In the genomic region with DNA sequence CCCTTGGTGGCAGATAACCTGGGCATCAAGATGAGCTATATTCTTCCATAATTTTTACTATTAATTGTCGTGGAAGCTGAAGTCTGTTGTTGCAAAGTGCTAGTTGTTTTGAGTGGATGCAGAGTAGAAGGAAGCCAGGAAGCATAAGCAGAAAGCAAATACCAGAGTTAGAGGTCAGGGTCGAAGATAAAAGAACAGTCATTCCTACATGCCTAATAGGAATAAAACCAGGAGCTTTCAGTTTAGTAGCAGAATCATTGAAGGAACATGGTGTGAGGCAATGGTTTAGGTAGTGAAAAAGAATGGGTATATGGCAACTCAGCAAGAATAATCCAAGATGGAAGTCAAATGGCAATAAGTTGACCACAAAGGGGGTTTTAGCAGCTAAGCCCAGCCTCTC, we compare ENCODE assay signal across 25 cellular contexts.
DNase-seq lines count a peak whose midpoint lies in the region; ATAC-seq, FAIRE-seq and TF ChIP-seq lines count a peak whose summit lies in the region.
"Had no signal": no experiment of that assay in that cellular context is flagged by ENCODE, and none has a peak within 500 bp of the region (broad histone marks: within the 10 kb centered on the region; RNA-seq: fewer than 3 reads in every experiment).

No MANE protein-coding gene starts in this region.

- CTCF ChIA-PET in HepG2 (lab: Yijun Ruan, JAX; ENCODE audit: low intra/inter-chr PET ratio, low total read pairs) = no interaction called here

- DNase-seq in HepG2 (ENCODE audit: low spot score) (peak; percentile 38), right lobe of liver (no peak), astrocyte (ENCODE audit: low read depth) (no peak), fibroblast of pulmonary artery (ENCODE audit: low read depth) (peak; percentile 38), H7 (no peak), mucosa of descending colon (no peak), midbrain (lab: John Stamatoyannopoulos, UW) (no peak)
- DNase-seq: CD4-positive, CD25-positive, alpha-beta regulatory T cell; GOT3; HCEC 1CT; Karpas-422; NCI-H1092 treated with DMSO at 0.1 percent for 48 hours; NCI-H1436; NCI-H1930; NCI-H2107; NCI-H446; NCI-H524 treated with DMSO at 0.1 percent for 48 hours; NCI-H774; SJCRH30 had no signal

- TF ChIP-seq EP300 in HepG2 (IDR thresholded peaks at IDR 0.05; ENCODE audit: low read depth in 2 of 2, low read length in 2 of 2) (peak in 1 of 2 experiments; percentile 34; a peak in 1 of 4 replicates), HepG2 (CRISPR knock-in tag; IDR thresholded peaks at IDR 0.05; ENCODE audit: borderline replicate concordance) (no peak)

- no peak overlapping the region for H3K4me3 Mint-ChIP-seq in astrocyte (ENCODE audit: unreplicated experiment)
- H3K4me3 Mint-ChIP-seq: CD4-positive, CD25-positive, alpha-beta regulatory T cell had no signal

- H3K79me2 ChIP-seq in HepG2 (ENCODE audit: insufficient read depth, low read length) (no peaks in the 10 kb centered on the region), astrocyte (ENCODE audit: insufficient read depth, low read length) (no peaks in the 10 kb centered on the region)

- H3K9ac ChIP-seq in HepG2 (ENCODE audit: insufficient read depth, low read depth, low read length) (no peak overlapping the region), astrocyte (ENCODE audit: low read length) (no peak overlapping the region)
- H3K9ac ChIP-seq: BLaER1 had no signal

- no peaks in the 10 kb centered on the region for H3K27me3 ChIP-seq in HepG2 (ENCODE audit: control insufficient read depth in 1 of 2, insufficient read depth in 2 of 2, low read length in 2 of 2)
- no peaks in the 10 kb centered on the region for H3K27me3 ChIP-seq in right lobe of liver
- no peaks in the 10 kb centered on the region for H3K27me3 ChIP-seq in astrocyte (ENCODE audit: insufficient read depth, low read length)
- no peaks in the 10 kb centered on the region for H3K27me3 ChIP-seq in H7 (ENCODE audit: control insufficient read depth, insufficient read depth, low read length)
- H3K27me3 ChIP-seq: BLaER1, SJCRH30 had no signal

- H3K27me3 Mint-ChIP-seq in astrocyte (ENCODE audit: low read depth, unreplicated experiment) = no peaks in the 10 kb centered on the region
- H3K27me3 Mint-ChIP-seq: CD4-positive, CD25-positive, alpha-beta regulatory T cell had no signal

- no TSS peak for BruUV-seq in HepG2 (replicated peaks; lab: Mats Ljungman, UMichigan)

- POLR2A ChIA-PET in HepG2 (lab: Yijun Ruan, JAX) = no interaction called here

- no peak overlapping the region for H3K4me3 ChIP-seq in HepG2 (replicated peaks in 1 of 3; ENCODE audit: insufficient read depth in 1 of 3, low read depth in 2 of 3, low read length in 3 of 3)
- no peak overlapping the region for H3K4me3 ChIP-seq in right lobe of liver
- H3K4me3 ChIP-seq in astrocyte (ENCODE audit: insufficient read depth, low read depth, low read length) = no peak overlapping the region
- no peak overlapping the region for H3K4me3 ChIP-seq in fibroblast of pulmonary artery (replicated peaks; ENCODE audit: low read depth, low read length)
- H3K4me3 ChIP-seq in H7 (ENCODE audit: insufficient read depth, low read depth, low read length) = no peak overlapping the region
- H3K4me3 ChIP-seq in mucosa of descending colon = no peak overlapping the region
- H3K4me3 ChIP-seq: BLaER1, SJCRH30 had no signal

- no peak for TF ChIP-seq RAD21 in HepG2 (CRISPR knock-in tag; IDR thresholded peaks at IDR 0.05)

- H2AFZ ChIP-seq in HepG2 (ENCODE audit: low read length) = no peak overlapping the region
- H2AFZ ChIP-seq in astrocyte (ENCODE audit: low read depth, low read length) = no peak overlapping the region

- H3K36me3 Mint-ChIP-seq in astrocyte (ENCODE audit: low read depth, unreplicated experiment) = no peaks in the 10 kb centered on the region
- H3K36me3 Mint-ChIP-seq: CD4-positive, CD25-positive, alpha-beta regulatory T cell had no signal

- no peaks in the 10 kb centered on the region for H3K9me3 ChIP-seq in HepG2 (ENCODE audit: low read length)
- H3K9me3 ChIP-seq in right lobe of liver = no peaks in the 10 kb centered on the region
- H3K9me3 ChIP-seq in astrocyte (ENCODE audit: insufficient read depth, low read depth, low read length) = no peaks in the 10 kb centered on the region
- H3K9me3 ChIP-seq in mucosa of descending colon = no peaks in the 10 kb centered on the region
- H3K9me3 ChIP-seq: BLaER1 had no signal

- intact Hi-C loops in HepG2 (cut with micrococcal nuclease; ENCODE audit: unreplicated experiment) (no loop called here), right lobe of liver (cut with DNase I) (no loop called here), mucosa of descending colon (cut with DNase I, micrococcal nuclease) (no loop called here)

- FAIRE-seq in HepG2 (lab: Jason Lieb, UNC) = no peak
- FAIRE-seq in astrocyte (lab: Jason Lieb, UNC) = no peak
- FAIRE-seq: D721Med, G401.6 had no signal

- no peaks in the 10 kb centered on the region for H3K9me3 Mint-ChIP-seq in astrocyte (ENCODE audit: unreplicated experiment)

- H3K27ac ChIP-seq in HepG2 (ENCODE audit: extremely low read length, insufficient read depth, low read length) (no peak overlapping the region), right lobe of liver (no peak overlapping the region), astrocyte (ENCODE audit: low read depth, low read length) (peak overlapping the region; percentile 88)
- H3K27ac ChIP-seq: BLaER1 had no signal

- peaks cover 27% of the 10 kb centered on the region for H3K4me1 ChIP-seq in HepG2 (ENCODE audit: insufficient read depth, low read length)
- H3K4me1 ChIP-seq in right lobe of liver = no peaks in the 10 kb centered on the region
- peaks cover 50% of the 10 kb centered on the region for H3K4me1 ChIP-seq in astrocyte (ENCODE audit: insufficient read depth, low read length)
- H3K4me1 ChIP-seq in mucosa of descending colon (ENCODE audit: low read depth) = no peaks in the 10 kb centered on the region
- H3K4me1 ChIP-seq: BLaER1 had no signal

- H3K36me3 ChIP-seq in HepG2 (replicated peaks in 1 of 2; ENCODE audit: control insufficient read depth in 1 of 2, insufficient read depth in 2 of 2, low read length in 2 of 2) (no peaks in the 10 kb centered on the region), right lobe of liver (no peaks in the 10 kb centered on the region), astrocyte (ENCODE audit: insufficient read depth, low read length) (no peaks in the 10 kb centered on the region), H7 (replicated peaks; ENCODE audit: control insufficient read depth, insufficient read depth, low read length) (no peaks in the 10 kb centered on the region), mucosa of descending colon (ENCODE audit: low read depth) (no peaks in the 10 kb centered on the region)
- H3K36me3 ChIP-seq: BLaER1, SJCRH30 had no signal

- TF ChIP-seq POLR2A in HepG2 (IDR thresholded peaks at IDR 0.05; ENCODE audit: insufficient read depth in 1 of 2, low read depth in 2 of 2, low read length in 2 of 2) (no peak), right lobe of liver (IDR thresholded peaks at IDR 0.05) (no peak)

- H3K4me2 ChIP-seq in HepG2 (ENCODE audit: low read depth, low read length) = no peak overlapping the region
- H3K4me2 ChIP-seq in astrocyte (ENCODE audit: low read length) = no peak overlapping the region
- H3K4me2 ChIP-seq: BLaER1 had no signal

- H3K27ac Mint-ChIP-seq in astrocyte (ENCODE audit: unreplicated experiment) = no peak overlapping the region
- H3K27ac Mint-ChIP-seq: CD4-positive, CD25-positive, alpha-beta regulatory T cell had no signal

- TF ChIP-seq CTCF in HepG2 (CRISPR knock-in tag; IDR thresholded peaks at IDR 0.05) (no peak), right lobe of liver (IDR thresholded peaks at IDR 0.05) (no peak), astrocyte (IDR thresholded peaks at IDR 0.05; ENCODE audit: insufficient read depth, low read depth, low read length) (no peak), fibroblast of pulmonary artery (IDR thresholded peaks at IDR 0.05; ENCODE audit: low read length, missing control alignments) (no peak), mucosa of descending colon (IDR thresholded peaks at IDR 0.05) (no peak)

- peaks cover 36% of the 10 kb centered on the region for H3K4me1 Mint-ChIP-seq in astrocyte (ENCODE audit: low read depth, unreplicated experiment)
- H3K4me1 Mint-ChIP-seq: CD4-positive, CD25-positive, alpha-beta regulatory T cell had no signal

- no peaks in the 10 kb centered on the region for H4K20me1 ChIP-seq in HepG2 (ENCODE audit: insufficient read depth, low read length)
- no peaks in the 10 kb centered on the region for H4K20me1 ChIP-seq in astrocyte (ENCODE audit: insufficient read depth, low read length)
- H4K20me1 ChIP-seq: BLaER1 had no signal

- ATAC-seq in HepG2 (peak; percentile 73), right lobe of liver (no peak), GM21381 (IDR thresholded peaks at IDR 0.05; ENCODE audit: unreplicated experiment) (no peak), mucosa of descending colon (no peak)
- ATAC-seq: Right ventricle myocardium inferior, SK-N-SH treated with all-trans-retinoic acid at 6 μM for 48 hours had no signal

- in situ Hi-C loops in HepG2 (cut with HindIII; ENCODE audit: extremely low pct_ligation_motif_present, low pct_unique_long_range_greater_than_20kb) = no loop called here

- WGBS in HepG2 (ENCODE audit: low lambda C conversion rate) = 2% methylated on average over 2 of the region's 2 CpGs
- 24% methylated on average over 2 of the region's 2 CpGs for whole genome bisulfite sequencing in right lobe of liver (ENCODE audit: insufficient coverage, low coverage, low lambda C conversion rate, missing lambda C conversion rate)

TF ChIP-seq in HepG2, 621 proteins besides CTCF, POLR2A, EP300 and RAD21 (continues in another document):
- no peak for TF ChIP-seq KMT2B (CRISPR knock-in tag; IDR thresholded peaks at IDR 0.05)
- TF ChIP-seq ATF5 (CRISPR knock-in tag; IDR thresholded peaks at IDR 0.05; ENCODE audit: low read depth) = no peak
- peak; percentile 57 for TF ChIP-seq RARA (CRISPR knock-in tag; IDR thresholded peaks at IDR 0.05)
- TF ChIP-seq GABPA (IDR thresholded peaks at IDR 0.05; ENCODE audit: low read depth, low read length) = no peak
- TF ChIP-seq GABPA (CRISPR knock-in tag; IDR thresholded peaks at IDR 0.05; ENCODE audit: low read depth) = peak; percentile 35; the same call in 1 of the 2 replicates
- no peak for TF ChIP-seq POLR2AphosphoS2 (IDR thresholded peaks at IDR 0.05; ENCODE audit: low read depth, low read length)

Comparison
In these comparisons a context has a peak if more than half of its experiments do, and no peak if none do; other contexts are left out.
1. DNase-seq: peak in HepG2 (single experiment) and fibroblast of pulmonary artery (single experiment); none in right lobe of liver (0 of 3), astrocyte (single experiment), H7 (single experiment), mucosa of descending colon (0 of 3) and midbrain (single experiment).